Comparison of ENCODE assay signal across 5 cellular contexts in the genomic region with DNA sequence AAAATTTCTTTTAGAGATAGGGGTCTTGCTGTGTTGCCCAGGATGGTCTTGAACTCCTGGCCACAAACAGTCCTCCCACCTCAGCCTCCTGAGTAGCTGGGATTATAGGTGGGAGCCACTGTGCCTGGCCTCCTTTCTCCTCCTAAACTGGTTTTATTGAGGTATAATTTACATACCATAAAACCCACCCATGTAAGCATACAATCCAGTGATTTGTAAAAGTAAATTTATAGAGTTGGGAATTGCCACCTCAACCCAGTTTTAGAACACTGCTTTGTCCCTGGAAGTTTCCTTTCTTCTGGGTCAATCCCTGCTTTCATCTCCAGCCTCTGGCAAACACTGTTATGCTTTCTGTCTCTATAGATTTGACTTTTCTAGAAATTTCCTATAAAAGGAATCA.
"Had no signal": no experiment of that assay in that cellular context is flagged by ENCODE, and none has a peak within 500 bp of the region (broad histone marks: within the 10 kb centered on the region; RNA-seq: fewer than 3 reads in every experiment).

No MANE protein-coding gene starts in this region.

- H2AFZ ChIP-seq: GM23338 had no signal

- H3K4me3 ChIP-seq: GM23338, K562 had no signal

- H3K4me2 ChIP-seq: GM23338 had no signal

- ATAC-seq: GM23338, HCT116, K562 had no signal

- DNase-seq: H9, IMR-90 had no signal
